12 cellular contexts compared by ENCODE assay signal in genomic region chr1:183101841-183102276, GRCh38.
DNase-seq lines count a peak whose midpoint lies in the region; ATAC-seq and TF ChIP-seq lines count a peak whose summit lies in the region.
"Had no signal": no experiment of that assay in that cellular context is flagged by ENCODE, and none has a peak within 500 bp of the region (broad histone marks: within the 10 kb centered on the region; RNA-seq: fewer than 3 reads in every experiment).

No MANE protein-coding gene starts in this region.

- peaks cover 20% of the 10 kb centered on the region for H3K4me1 Mint-ChIP-seq in CD14-positive monocyte
- H3K4me1 Mint-ChIP-seq in HFFc6 (ENCODE audit: low read depth) = no peaks in the 10 kb centered on the region
- H3K4me1 Mint-ChIP-seq: nephron had no signal

- TF ChIP-seq CTCF in CD14-positive monocyte (IDR thresholded peaks at IDR 0.05) (no peak), HFFc6 (IDR thresholded peaks at IDR 0.05) (no peak), mucosa of descending colon (IDR thresholded peaks at IDR 0.05) (no peak)

- no peak for DNase-seq in CD14-positive monocyte (ENCODE audit: low spot score)
- DNase-seq in HFFc6 = no peak
- peak; percentile 58 for DNase-seq in SIG-M5 (lab: John Stamatoyannopoulos, UW)
- DNase-seq in mucosa of descending colon = peak in 1 of 3 donors; percentile 26
- no peak for DNase-seq in stimulated activated CD4-positive, alpha-beta T cell treated with anti-CD3 and anti-CD28 coated beads, Interleukin-12 subunit alpha, Interleukin-12 subunit beta, amount 100 ng/mL, for 4 hours
- no peak for DNase-seq in NCI-H146 treated with DMSO at 0.1 percent for 48 hours (lab: John Stamatoyannopoulos, UW; ENCODE audit: unreplicated experiment)
- DNase-seq in DMS153 treated with DMSO at 0.1 percent for 48 hours (lab: John Stamatoyannopoulos, UW; ENCODE audit: unreplicated experiment) = no peak
- no peak for DNase-seq in NCI-H1092 (lab: John Stamatoyannopoulos, UW)
- DNase-seq: BE2C, NCI-H510A had no signal

- H3K9me3 Mint-ChIP-seq in CD14-positive monocyte (no peaks in the 10 kb centered on the region), HFFc6 (no peaks in the 10 kb centered on the region)
- H3K9me3 Mint-ChIP-seq: nephron had no signal

- H3K27me3 Mint-ChIP-seq in CD14-positive monocyte (ENCODE audit: low read depth in 3 of 3) = peaks cover 0 to 2% (median 0%) of the 10 kb centered on the region in 3 donors
- no peaks in the 10 kb centered on the region for H3K27me3 Mint-ChIP-seq in HFFc6 (ENCODE audit: insufficient read depth)

- peaks cover 6% of the 10 kb centered on the region for H3K4me1 ChIP-seq in mucosa of descending colon (ENCODE audit: low read depth)
- H3K4me1 ChIP-seq: BE2C had no signal

- peak; percentile 44 for ATAC-seq in mucosa of descending colon
- ATAC-seq: foreskin keratinocyte had no signal

- no peaks in the 10 kb centered on the region for H3K9me3 ChIP-seq in mucosa of descending colon
- H3K9me3 ChIP-seq: BE2C had no signal

- H3K27ac Mint-ChIP-seq in CD14-positive monocyte = peak overlapping the region in 6 of 7 donors; percentile 30 to 85 (median 62)
- peak overlapping the region; percentile 31 for H3K27ac Mint-ChIP-seq in HFFc6

- no peaks in the 10 kb centered on the region for H3K36me3 ChIP-seq in mucosa of descending colon (ENCODE audit: low read depth)

- intact Hi-C loops in CD14-positive monocyte (cut with micrococcal nuclease) (no loop called here), mucosa of descending colon (cut with DNase I, micrococcal nuclease) (no loop called here)

- H3K4me3 ChIP-seq in mucosa of descending colon = no peak overlapping the region

- H3K36me3 Mint-ChIP-seq in CD14-positive monocyte = no peaks in the 10 kb centered on the region
- peaks cover 28% of the 10 kb centered on the region for H3K36me3 Mint-ChIP-seq in HFFc6 (ENCODE audit: low read depth)

- H3K4me3 Mint-ChIP-seq in CD14-positive monocyte = peak overlapping the region; percentile 45 to 88
- no peak overlapping the region for H3K4me3 Mint-ChIP-seq in HFFc6
- H3K4me3 Mint-ChIP-seq: nephron had no signal
